ENCODE assay signal across 27 cellular contexts in genomic region chr3:46678280-46678679, GRCh38. TPM values are rescaled to one million over a fixed set of nuclear protein-coding genes. Genes with fewer than 3 reads are reported as not detected.
DNase-seq lines count a peak whose midpoint lies in the region; ATAC-seq, FAIRE-seq and TF ChIP-seq lines count a peak whose summit lies in the region.
"Had no signal": no experiment of that assay in that cellular context is flagged by ENCODE, and none has a peak within 500 bp of the region (broad histone marks: within the 10 kb centered on the region; RNA-seq: fewer than 3 reads in every experiment).

No MANE protein-coding gene starts in this region.

- CTCF ChIA-PET in K562 (lab: Yijun Ruan, JAX; ENCODE audit: low intra/inter-chr PET ratio) = no interaction called here

- TF ChIP-seq POLR2A in K562 (conservative IDR thresholded peaks at IDR 0.05) = no peak

- H3K27me3 ChIP-seq in left ventricle myocardium inferior (ENCODE audit: low read depth) = no peaks in the 10 kb centered on the region
- peaks cover 32 to 92% of the 10 kb centered on the region in 2 experiments; a peak in 4 of 5 replicates for H3K27me3 ChIP-seq in K562 (ENCODE audit: control insufficient read depth in 2 of 2, insufficient read depth in 2 of 2, low read length in 2 of 2)
- H3K27me3 ChIP-seq: BE2C; BLaER1 treated with 17β-estradiol and CSF1 and Interleukin-3, amounts not matched to agents 10 nM and 100 nM had no signal

- TF ChIP-seq CTCF in left ventricle myocardium inferior (IDR thresholded peaks at IDR 0.05; ENCODE audit: borderline replicate concordance) (no peak), K562 (IDR thresholded peaks at IDR 0.05 in 2 of 3, conservative IDR thresholded peaks at IDR 0.05 in 1 of 3; ENCODE audit: insufficient read depth in 2 of 3, low read depth in 1 of 3, low read length in 3 of 3) (no peak), mucosa of descending colon (IDR thresholded peaks at IDR 0.05) (no peak)

- in situ Hi-C loops in K562 (cut with MboI) = no loop called here

- H3K4me2 ChIP-seq in K562 (ENCODE audit: insufficient read depth, low read length) = no peak overlapping the region
- H3K4me2 ChIP-seq: A549 had no signal

- H3K4me3 ChIP-seq in left ventricle myocardium inferior (no peak overlapping the region), K562 (no peak overlapping the region), mucosa of descending colon (no peak overlapping the region)
- H3K4me3 ChIP-seq: A549; BLaER1 treated with 17β-estradiol and CSF1 and Interleukin-3, amounts not matched to agents 10 nM and 100 nM; GM12878 had no signal

- no peak overlapping the region; a peak in 1 of 4 replicates for H3K9ac ChIP-seq in K562 (ENCODE audit: insufficient read depth in 1 of 2, low read depth in 2 of 2, low read length in 2 of 2)
- H3K9ac ChIP-seq: BLaER1 treated with 17β-estradiol and CSF1 and Interleukin-3, amounts not matched to agents 10 nM and 100 nM had no signal

- intact Hi-C loops in left ventricle myocardium inferior (cut with micrococcal nuclease) (no loop called here), cardiac septum (cut with DNase I) (no loop called here), K562 (cut with micrococcal nuclease) (no loop called here), mucosa of descending colon (cut with DNase I, micrococcal nuclease) (no loop called here)

- 4% methylated on average over 6 of the region's 6 CpGs for WGBS in K562 (ENCODE audit: insufficient coverage, low coverage, missing lambda C conversion rate)

- H3K4me1 ChIP-seq in left ventricle myocardium inferior (peaks cover 44% of the 10 kb centered on the region), K562 (replicated peaks in 1 of 2; ENCODE audit: control insufficient read depth in 2 of 2, insufficient read depth in 2 of 2, low read length in 2 of 2) (peaks cover 0 to 6% of the 10 kb centered on the region in 2 experiments; a peak in 2 of 5 replicates), mucosa of descending colon (ENCODE audit: low read depth) (no peaks in the 10 kb centered on the region)
- H3K4me1 ChIP-seq: A549, BE2C had no signal

- no peak for TF ChIP-seq EP300 in K562 (IDR thresholded peaks at IDR 0.05; ENCODE audit: low read length)

- H3K36me3 ChIP-seq in left ventricle myocardium inferior = peaks cover 75% of the 10 kb centered on the region
- H3K36me3 ChIP-seq in K562 (ENCODE audit: control insufficient read depth, insufficient read depth, low read length) = no peaks in the 10 kb centered on the region
- no peaks in the 10 kb centered on the region for H3K36me3 ChIP-seq in mucosa of descending colon (ENCODE audit: low read depth)
- H3K36me3 ChIP-seq: BE2C had no signal

- H3K9me3 ChIP-seq in left ventricle myocardium inferior (replicated peaks) (no peaks in the 10 kb centered on the region), K562 (replicated peaks; ENCODE audit: control insufficient read depth, insufficient read depth, low read depth, low read length) (no peaks in the 10 kb centered on the region), mucosa of descending colon (no peaks in the 10 kb centered on the region)
- H3K9me3 ChIP-seq: A549; BE2C; BLaER1 treated with 17β-estradiol and CSF1 and Interleukin-3, amounts not matched to agents 10 nM and 100 nM had no signal

- TF ChIP-seq RAD21 in K562 (CRISPR knock-in tag; conservative IDR thresholded peaks at IDR 0.05 in 1 of 2, IDR thresholded peaks at IDR 0.05 in 1 of 2) = no peak

- peaks cover 24% of the 10 kb centered on the region for H4K20me1 ChIP-seq in K562 (replicated peaks; ENCODE audit: control insufficient read depth, insufficient read depth, low read length)
- H4K20me1 ChIP-seq: BLaER1 treated with 17β-estradiol and CSF1 and Interleukin-3, amounts not matched to agents 10 nM and 100 nM had no signal

- H3K79me2 ChIP-seq in K562 (ENCODE audit: control insufficient read depth, insufficient read depth, low read length) = no peaks in the 10 kb centered on the region

- peak overlapping the region; percentile 68 for H3K27ac ChIP-seq in left ventricle myocardium inferior (replicated peaks)
- no peak overlapping the region for H3K27ac ChIP-seq in K562 (ENCODE audit: extremely low read depth, low read depth, low read length)
- H3K27ac ChIP-seq: A549 had no signal

- ATAC-seq in K562 = no peak
- ATAC-seq in mucosa of descending colon = no peak
- ATAC-seq: A549, GM12878, HCT116 had no signal

- POLR2A ChIA-PET in K562 (lab: Yijun Ruan, JAX) = interaction anchor here (0.6 to 0.7 kb wide), 2 partner anchors 37 to 39 kb away, joined by 3 to 4 read pairs; no protein-coding TSS in a partner anchor

- H3K9me1 ChIP-seq in K562 (ENCODE audit: control insufficient read depth, insufficient read depth, low read length) = no peaks in the 10 kb centered on the region

- no peak overlapping the region for H2AFZ ChIP-seq in K562 (ENCODE audit: low read depth, low read length)

- FAIRE-seq in K562 (lab: Jason Lieb, UNC) = no peak
- FAIRE-seq: A549, D721Med, GM12878, GM18507 had no signal

- DNase-seq in left ventricle myocardium inferior = no peak
- DNase-seq in cardiac septum (ENCODE audit: low spot score) = no peak
- no peak for DNase-seq in K562 (ENCODE audit: extremely low read depth in 1 of 4, low spot score in 3 of 4)
- DNase-seq in mucosa of descending colon = peak in 2 of 3 donors; percentile 12 to 44
- no peak for DNase-seq in activated CD4-positive, alpha-beta T cell treated with anti-CD3 and anti-CD28 coated beads for 1 hour
- DNase-seq in activated CD4-positive, alpha-beta T cell treated with anti-CD3 and anti-CD28 coated beads, Interleukin-2, amount 50 U/mL, for 48 hours = no peak
- no peak for DNase-seq in activated CD4-positive, CD25-positive, alpha-beta regulatory T cell (lab: John Stamatoyannopoulos, UW)
- DNase-seq: 8988T; ACHN; AML-193; BE2C; CD4-positive, alpha-beta T cell; CD8-positive, alpha-beta memory T cell; DMS 273 treated with DMSO at 0.1 percent for 48 hours; DMS79; EL; GDM1; H9; HFFc6 had no signal

- BruUV-seq in K562 (replicated peaks; lab: Mats Ljungman, UMichigan) = no TSS peak

RNA-seq across cellular contexts. Expression of gene ALS2CL, which starts 15.2 kb away (rescaled TPM):
- 33.7 TPM for total RNA-seq in left ventricle myocardium inferior
- 32.5 TPM for total RNA-seq in cardiac septum
- 1.1 and 1.4 TPM in 2 replicates for total RNA-seq in K562 (2011; cell fraction: chromatin; rRNA removed; ENCODE audit: low replicate concordance)
- 0.66 and 0.83 TPM in 2 replicates for total RNA-seq in K562 (2011; cell fraction: nucleolus; rRNA removed)
- total RNA-seq in K562 (2011; cell fraction: nucleoplasm; rRNA removed) = 0.51 and 0.61 TPM in 2 replicates
- 0.05 TPM in 1 of 2 replicates, not detected in the other for total RNA-seq in K562 (2014; rRNA removed)
- 0.04 TPM in 1 of 2 replicates, not detected in the other for total RNA-seq in K562 (2014; rRNA removed; fragmentation: Illumina TruSeq; extraction: Trizol)
- not detected in 2 replicates for total RNA-seq in K562 (2015; rRNA removed; fragmentation: Illumina TruSeq; extraction: Trizol)
- total RNA-seq in K562 (2021) = 0.13 TPM in 2 replicates
- polyA plus RNA-seq in K562 (2011; rRNA removed) = 0.03 and 0.18 TPM in 2 replicates
- polyA plus RNA-seq in K562 (2011; cell fraction: cytosol; rRNA removed) = 0.03 TPM in 1 of 2 replicates, not detected in the other
- 0.46 and 0.61 TPM in 2 replicates for polyA plus RNA-seq in K562 (2011; cell fraction: nucleus; rRNA removed)
- polyA plus RNA-seq in K562 (2012) = 0.05 and 1.0 TPM in 2 replicates
- 0.07 TPM in 1 of 2 replicates, not detected in the other for polyA plus RNA-seq in K562 (2014; fragmentation: Illumina TruSeq; extraction: Trizol)
- polyA plus RNA-seq in K562 (2014; fragmentation: Nextera tagmentation; extraction: Ambion mirVana) = not detected
- 0.05 and 0.09 TPM in 2 replicates for polyA plus RNA-seq in K562 (2014; rRNA removed)
- 0.06 TPM in 1 of 2 replicates, not detected in the other for polyA minus RNA-seq in K562 (2011; rRNA and poly(A)+ RNA removed)
- polyA minus RNA-seq in K562 (2011; cell fraction: cytosol; rRNA and poly(A)+ RNA removed) = 0.19 TPM in 1 of 2 replicates, not detected in the other
- 0.22 and 0.54 TPM in 2 replicates for polyA minus RNA-seq in K562 (2011; cell fraction: nucleus; rRNA and poly(A)+ RNA removed)
- 10 to 100 TPM; 28.5 to 68.1 (median 43.7) TPM for total RNA-seq in mucosa of descending colon

RNA-seq across cellular contexts. Expression of gene TMIE, which starts 22.9 kb away (rescaled TPM):
- total RNA-seq in left ventricle myocardium inferior (1.5 TPM), cardiac septum (0.51 TPM), K562 (2014; rRNA removed) (not detected in 2 replicates), K562 (2014; rRNA removed; fragmentation: Illumina TruSeq; extraction: Trizol) (not detected in 2 replicates), K562 (2015; rRNA removed; fragmentation: Illumina TruSeq; extraction: Trizol) (not detected in 2 replicates), K562 (2021) (not detected in 2 replicates), mucosa of descending colon (1 to 10 TPM in 1 of 3 donors, under 1 TPM in 1, not detected in 1; 0.23 to 1.1 TPM)
- not detected in 2 replicates for total RNA-seq in K562 (2011; cell fraction: chromatin; rRNA removed; ENCODE audit: low replicate concordance)
- not detected in 2 replicates for total RNA-seq in K562 (2011; cell fraction: nucleolus; rRNA removed)
- not detected in 2 replicates for total RNA-seq in K562 (2011; cell fraction: nucleoplasm; rRNA removed)
- polyA plus RNA-seq in K562 (2011; rRNA removed) (not detected in 2 replicates), K562 (2014; fragmentation: Illumina TruSeq; extraction: Trizol) (not detected in 2 replicates), K562 (2014; fragmentation: Nextera tagmentation; extraction: Ambion mirVana) (not detected), K562 (2014; rRNA removed) (not detected in 2 replicates)
- polyA plus RNA-seq in K562 (2011; cell fraction: cytosol; rRNA removed) = not detected in 2 replicates
- not detected in 2 replicates for polyA plus RNA-seq in K562 (2011; cell fraction: nucleus; rRNA removed)
- 0.50 TPM in 1 of 2 replicates, not detected in the other for polyA plus RNA-seq in K562 (2012)
- polyA minus RNA-seq in K562 (2011; rRNA and poly(A)+ RNA removed) = not detected in 2 replicates
- polyA minus RNA-seq in K562 (2011; cell fraction: cytosol; rRNA and poly(A)+ RNA removed) = not detected in 2 replicates
- not detected in 2 replicates for polyA minus RNA-seq in K562 (2011; cell fraction: nucleus; rRNA and poly(A)+ RNA removed)
- total RNA-seq: GM12878, H4, HFFc6 had no signal
- polyA plus RNA-seq: CD14-positive monocyte, GM12878 had no signal

RNA-seq across cellular contexts. Expression of gene PRSS50, which starts 39.4 kb away (rescaled TPM):
- total RNA-seq in left ventricle myocardium inferior = 0.22 TPM
- total RNA-seq in cardiac septum = 0.78 TPM
- total RNA-seq in K562 (2011; cell fraction: chromatin; rRNA removed; ENCODE audit: low replicate concordance) = not detected in 2 replicates
- total RNA-seq in K562 (2011; cell fraction: nucleolus; rRNA removed) = 0.17 TPM in 1 of 2 replicates, not detected in the other
- not detected in 2 replicates for total RNA-seq in K562 (2011; cell fraction: nucleoplasm; rRNA removed)
- total RNA-seq in K562 (2014; rRNA removed) = not detected in 2 replicates
- not detected in 2 replicates for total RNA-seq in K562 (2014; rRNA removed; fragmentation: Illumina TruSeq; extraction: Trizol)
- not detected in 2 replicates for total RNA-seq in K562 (2015; rRNA removed; fragmentation: Illumina TruSeq; extraction: Trizol)
- total RNA-seq in K562 (2021) = not detected in 2 replicates
- polyA plus RNA-seq in K562 (2011; rRNA removed) = not detected in 2 replicates
- not detected in 2 replicates for polyA plus RNA-seq in K562 (2011; cell fraction: cytosol; rRNA removed)
- polyA plus RNA-seq in K562 (2011; cell fraction: nucleus; rRNA removed) = 0.07 TPM in 1 of 2 replicates, not detected in the other
- polyA plus RNA-seq in K562 (2012) = 0.03 TPM in 1 of 2 replicates, not detected in the other
- polyA plus RNA-seq in K562 (2014; fragmentation: Illumina TruSeq; extraction: Trizol) = not detected in 2 replicates
- under 1 TPM in 1 of 2 experiments, not detected in 1; 0.01 TPM for polyA plus RNA-seq in K562 (2014; fragmentation: Nextera tagmentation; extraction: Ambion mirVana)
- not detected in 2 replicates for polyA plus RNA-seq in K562 (2014; rRNA removed)
- not detected in 2 replicates for polyA minus RNA-seq in K562 (2011; rRNA and poly(A)+ RNA removed)
- not detected in 2 replicates for polyA minus RNA-seq in K562 (2011; cell fraction: cytosol; rRNA and poly(A)+ RNA removed)
- polyA minus RNA-seq in K562 (2011; cell fraction: nucleus; rRNA and poly(A)+ RNA removed) = not detected in 2 replicates
- total RNA-seq in mucosa of descending colon = under 1 TPM in 1 of 3 donors, not detected in 2; 0.16 TPM
- total RNA-seq: CD4-positive, alpha-beta T cell; CD8-positive, alpha-beta memory T cell; GM12878; H4; HFFc6 had no signal
- polyA plus RNA-seq: A549, CD14-positive monocyte had no signal

Comparison
In these comparisons a context has a peak if more than half of its experiments do, and no peak if none do; other contexts are left out.
1. DNase-seq: peak in mucosa of descending colon (2 of 3); none in left ventricle myocardium inferior (single experiment), cardiac septum (single experiment), K562 (0 of 4), activated CD4-positive, alpha-beta T cell treated with anti-CD3 and anti-CD28 coated beads for 1 hour (single experiment), activated CD4-positive, alpha-beta T cell treated with anti-CD3 and anti-CD28 coated beads, Interleukin-2, amount 50 U/mL, for 48 hours (0 of 2) and activated CD4-positive, CD25-positive, alpha-beta regulatory T cell (0 of 4).
2. RNA of gene ALS2CL, which starts 15.2 kb away (total RNA-seq): 28.5 to 68.1 TPM in mucosa of descending colon, 33.7 TPM in left ventricle myocardium inferior (single experiment) and 32.5 TPM in cardiac septum (single experiment); 0.04 to 1.4 TPM in K562; every median in the first group is over 10 times any median in the second.